25 cellular contexts compared by ENCODE assay signal in the genomic region with DNA sequence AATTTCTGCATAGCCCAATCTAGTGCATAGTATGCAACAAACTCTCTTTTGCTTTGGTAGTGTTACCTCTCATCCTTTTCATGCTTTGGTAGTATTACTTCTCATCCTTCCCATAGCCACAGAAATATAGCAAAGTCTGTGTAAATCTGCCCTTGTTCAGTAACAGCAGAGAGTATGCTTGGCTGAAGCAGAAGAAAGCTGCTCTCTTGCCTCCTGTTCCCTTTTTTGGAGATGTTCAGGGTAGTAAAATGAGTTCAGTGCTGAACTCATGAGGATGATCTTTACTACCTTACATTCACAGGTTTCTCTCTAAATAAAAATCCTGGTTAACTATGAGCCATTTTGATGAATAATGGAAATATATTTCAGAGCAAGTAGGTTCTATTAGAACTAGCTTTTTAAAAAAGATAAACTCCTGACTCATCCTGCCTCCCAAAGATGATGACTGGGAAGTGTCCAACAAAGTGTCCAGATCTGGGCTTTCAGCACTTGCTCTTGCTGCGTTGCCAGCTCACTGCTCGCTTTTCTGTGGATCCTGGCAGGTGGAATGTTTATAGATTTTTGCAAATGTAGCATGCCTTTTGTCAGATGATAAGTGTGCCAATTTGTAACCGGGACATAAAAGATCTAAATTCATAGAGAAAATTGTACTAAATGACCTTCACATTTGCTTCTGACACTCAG. TPM values are rescaled to one million over a fixed set of nuclear protein-coding genes. Genes with fewer than 3 reads are reported as not detected.
DNase-seq lines count a peak whose midpoint lies in the region; ATAC-seq, FAIRE-seq and TF ChIP-seq lines count a peak whose summit lies in the region.
"Had no signal": no experiment of that assay in that cellular context is flagged by ENCODE, and none has a peak within 500 bp of the region (broad histone marks: within the 10 kb centered on the region; RNA-seq: fewer than 3 reads in every experiment).

No MANE protein-coding gene starts in this region.

- H3K27ac Mint-ChIP-seq in astrocyte (ENCODE audit: unreplicated experiment) = no peak overlapping the region
- H3K27ac Mint-ChIP-seq: activated B cell treated with CpG ODN at 0.5 μM for 24 hours; activated naive CD4-positive, alpha-beta T cell treated with anti-CD3 and anti-CD28 coated beads, Interleukin-2, amount 50 U/mL, for 72 hours; CD8-positive, alpha-beta memory T cell; mesothelial cell of epicardium; stimulated activated naive B cell treated with anti-CD40 and anti-IgM and Interleukin-4, amounts not matched to agents 10 μg/mL and 1 μg/mL and 100 μg/mL, for 72 hours; T-helper 2 cell treated with Interferon-gamma antibody and Interleukin-4, amounts not matched to agents 5 μg/mL and 100 μg/mL, for 36 hours; type B pancreatic cell had no signal

- WGBS in heart left ventricle, 4 donors = 28 to 43% (median 32%) methylated on average over 3 of the region's 3 CpGs

- H3K9me3 ChIP-seq in astrocyte (ENCODE audit: insufficient read depth, low read depth, low read length) = no peaks in the 10 kb centered on the region
- peaks cover 0 to 2% (median 0%) of the 10 kb centered on the region in 12 donors for H3K9me3 ChIP-seq in heart left ventricle

- H3K4me3 Mint-ChIP-seq in astrocyte (ENCODE audit: unreplicated experiment) = no peak overlapping the region
- H3K4me3 Mint-ChIP-seq: activated B cell treated with CpG ODN at 0.5 μM for 24 hours; CD8-positive, alpha-beta memory T cell; mesothelial cell of epicardium; neural crest cell; stimulated activated naive B cell treated with anti-CD40 and anti-IgM and Interleukin-4, amounts not matched to agents 10 μg/mL and 1 μg/mL and 100 μg/mL, for 72 hours; T-helper 2 cell treated with Interferon-gamma antibody and Interleukin-4, amounts not matched to agents 5 μg/mL and 100 μg/mL, for 36 hours; type B pancreatic cell had no signal

- H3K27me3 ChIP-seq in astrocyte (ENCODE audit: insufficient read depth, low read length) = no peaks in the 10 kb centered on the region
- H3K27me3 ChIP-seq in heart left ventricle = no peaks in the 10 kb centered on the region
- no peaks in the 10 kb centered on the region for H3K27me3 ChIP-seq in rectal smooth muscle tissue (ENCODE audit: control insufficient read depth, insufficient read depth, low read length)

- ATAC-seq in heart left ventricle (peak in 1 of 4 donors; percentile 52), HG03135 (IDR thresholded peaks at IDR 0.05; ENCODE audit: unreplicated experiment) (no peak), HG03159 (IDR thresholded peaks at IDR 0.05; ENCODE audit: unreplicated experiment) (no peak)
- ATAC-seq: activated naive CD4-positive, alpha-beta T cell treated with anti-CD3 and anti-CD28 coated beads, Interleukin-2, amount 50 U/mL, for 72 hours; stimulated activated naive B cell treated with anti-CD40 and anti-IgM and Interleukin-4, amounts not matched to agents 10 μg/mL and 1 μg/mL and 100 μg/mL, for 72 hours had no signal

- TF ChIP-seq POLR2A in heart left ventricle (IDR thresholded peaks at IDR 0.05) = no peak

- H3K27me3 Mint-ChIP-seq in astrocyte (ENCODE audit: low read depth, unreplicated experiment) = no peaks in the 10 kb centered on the region
- H3K27me3 Mint-ChIP-seq: brain; stimulated activated naive B cell treated with anti-CD40 and anti-IgM and Interleukin-4, amounts not matched to agents 10 μg/mL and 1 μg/mL and 100 μg/mL, for 72 hours had no signal

- TF ChIP-seq CTCF in astrocyte (IDR thresholded peaks at IDR 0.05; ENCODE audit: insufficient read depth, low read depth, low read length) = no peak
- TF ChIP-seq CTCF in heart left ventricle (IDR thresholded peaks at IDR 0.05) = no peak

- no peaks in the 10 kb centered on the region for H3K4me1 Mint-ChIP-seq in astrocyte (ENCODE audit: low read depth, unreplicated experiment)
- H3K4me1 Mint-ChIP-seq: activated B cell treated with CpG ODN at 0.5 μM for 24 hours; brain; CD8-positive, alpha-beta memory T cell; neural crest cell; stimulated activated naive B cell treated with anti-CD40 and anti-IgM and Interleukin-4, amounts not matched to agents 10 μg/mL and 1 μg/mL and 100 μg/mL, for 72 hours had no signal

- H3K4me3 ChIP-seq in astrocyte (ENCODE audit: insufficient read depth, low read depth, low read length) (no peak overlapping the region), heart left ventricle (no peak overlapping the region), rectal smooth muscle tissue (ENCODE audit: low read length) (no peak overlapping the region)

- no peaks in the 10 kb centered on the region for H3K79me2 ChIP-seq in astrocyte (ENCODE audit: insufficient read depth, low read length)

- in situ Hi-C loops in G401 (cut with HindIII; ENCODE audit: low sequenced_read_pairs) = no loop called here

- H3K36me3 ChIP-seq in astrocyte (ENCODE audit: insufficient read depth, low read length) = no peaks in the 10 kb centered on the region
- H3K36me3 ChIP-seq in heart left ventricle = no peaks in the 10 kb centered on the region
- no peaks in the 10 kb centered on the region for H3K36me3 ChIP-seq in rectal smooth muscle tissue (ENCODE audit: control insufficient read depth, insufficient read depth, low read length)

- H3K4me2 ChIP-seq in astrocyte (ENCODE audit: low read length) = no peak overlapping the region

- H3K36me3 Mint-ChIP-seq in astrocyte (ENCODE audit: low read depth, unreplicated experiment) = no peaks in the 10 kb centered on the region
- H3K36me3 Mint-ChIP-seq: activated naive CD4-positive, alpha-beta T cell treated with anti-CD3 and anti-CD28 coated beads, Interleukin-2, amount 50 U/mL, for 72 hours; brain; mesothelial cell of epicardium; type B pancreatic cell had no signal

- H2AFZ ChIP-seq in astrocyte (ENCODE audit: low read depth, low read length) = no peak overlapping the region

- H3K27ac ChIP-seq in astrocyte (ENCODE audit: low read depth, low read length) = no peak overlapping the region
- H3K27ac ChIP-seq in heart left ventricle = peak overlapping the region in 9 of 12 donors; percentile 14 to 79 (median 51)
- H3K27ac ChIP-seq in rectal smooth muscle tissue (ENCODE audit: low read depth, low read length) = peak overlapping the region; percentile 84

- FAIRE-seq in astrocyte (lab: Jason Lieb, UNC) = no peak

- H3K9ac ChIP-seq in astrocyte (ENCODE audit: low read length) (no peak overlapping the region), rectal smooth muscle tissue (ENCODE audit: low read length) (no peak overlapping the region)

- H3K9me3 Mint-ChIP-seq in astrocyte (ENCODE audit: unreplicated experiment) = peaks cover 2% of the 10 kb centered on the region

- H4K20me1 ChIP-seq in astrocyte (ENCODE audit: insufficient read depth, low read length) = no peaks in the 10 kb centered on the region

- intact Hi-C loops in heart left ventricle (cut with DNase I) = no loop called here

- peak; percentile 96 for DNase-seq in G401 (ENCODE audit: low spot score)
- peak; percentile 22 for DNase-seq in astrocyte (ENCODE audit: low read depth)
- DNase-seq in heart left ventricle = peak in 1 of 5 donors; percentile 21
- no peak for DNase-seq in NCI-H2029 treated with DMSO at 0.1 percent for 48 hours (lab: John Stamatoyannopoulos, UW)
- no peak for DNase-seq in NCI-H2227 (lab: John Stamatoyannopoulos, UW; ENCODE audit: unreplicated experiment)
- DNase-seq: activated B cell treated with CpG ODN at 0.5 μM for 24 hours; CD8-positive, alpha-beta memory T cell; DND-41; effector CD4-positive, alpha-beta T cell; GOT3; hippocampal formation; kidney glomerular epithelial cell; MV-4-11; NCI-H2029; NCI-H524; stimulated activated naive B cell treated with anti-CD40 and anti-IgM and Interleukin-4, amounts not matched to agents 10 μg/mL and 1 μg/mL and 100 μg/mL, for 72 hours had no signal

- H3K4me1 ChIP-seq in astrocyte (ENCODE audit: insufficient read depth, low read length) (no peaks in the 10 kb centered on the region), heart left ventricle (peaks cover 0 to 32% (median 2%) of the 10 kb centered on the region in 12 donors), rectal smooth muscle tissue (ENCODE audit: control insufficient read depth, insufficient read depth, low read length) (peaks cover 24% of the 10 kb centered on the region)

RNA-seq across cellular contexts. Expression of a gene that starts 29.4 kb away (rescaled TPM):
- 58.8 and 83.8 TPM in 2 replicates for total RNA-seq in G401 (2014; rRNA removed; shearing (Covaris generic))
- total RNA-seq in astrocyte = 81.1 and 91.0 TPM in 2 replicates
- 100 to 1,000 TPM in 7 of 9 donors, 10 to 100 TPM in 2; 75.4 to 178 (median 145) TPM for total RNA-seq in heart left ventricle
- polyA plus RNA-seq in heart left ventricle = 100 to 1,000 TPM in 1 of 2 donors, 10 to 100 TPM in 1; 50.0 to 120 TPM

RNA-seq across cellular contexts. Expression of a gene that starts 31.0 kb away (rescaled TPM):
- 10.9 and 13.4 TPM in 2 replicates for total RNA-seq in G401 (2014; rRNA removed; shearing (Covaris generic))
- total RNA-seq in astrocyte (21.4 and 21.5 TPM in 2 replicates), heart left ventricle (10 to 100 TPM; 37.9 to 75.4 (median 55.3) TPM)
- polyA plus RNA-seq in heart left ventricle = 10 to 100 TPM; 28.8 to 50.2 TPM

Comparison
In these comparisons a context has a peak if more than half of its experiments do, and no peak if none do; other contexts are left out.
1. DNase-seq: peak in G401 (single experiment) and astrocyte (single experiment); none in NCI-H2029 treated with DMSO at 0.1 percent for 48 hours (single experiment) and NCI-H2227 (single experiment).